Comparison of ENCODE assay signal across 1 cellular context in the genomic region with DNA sequence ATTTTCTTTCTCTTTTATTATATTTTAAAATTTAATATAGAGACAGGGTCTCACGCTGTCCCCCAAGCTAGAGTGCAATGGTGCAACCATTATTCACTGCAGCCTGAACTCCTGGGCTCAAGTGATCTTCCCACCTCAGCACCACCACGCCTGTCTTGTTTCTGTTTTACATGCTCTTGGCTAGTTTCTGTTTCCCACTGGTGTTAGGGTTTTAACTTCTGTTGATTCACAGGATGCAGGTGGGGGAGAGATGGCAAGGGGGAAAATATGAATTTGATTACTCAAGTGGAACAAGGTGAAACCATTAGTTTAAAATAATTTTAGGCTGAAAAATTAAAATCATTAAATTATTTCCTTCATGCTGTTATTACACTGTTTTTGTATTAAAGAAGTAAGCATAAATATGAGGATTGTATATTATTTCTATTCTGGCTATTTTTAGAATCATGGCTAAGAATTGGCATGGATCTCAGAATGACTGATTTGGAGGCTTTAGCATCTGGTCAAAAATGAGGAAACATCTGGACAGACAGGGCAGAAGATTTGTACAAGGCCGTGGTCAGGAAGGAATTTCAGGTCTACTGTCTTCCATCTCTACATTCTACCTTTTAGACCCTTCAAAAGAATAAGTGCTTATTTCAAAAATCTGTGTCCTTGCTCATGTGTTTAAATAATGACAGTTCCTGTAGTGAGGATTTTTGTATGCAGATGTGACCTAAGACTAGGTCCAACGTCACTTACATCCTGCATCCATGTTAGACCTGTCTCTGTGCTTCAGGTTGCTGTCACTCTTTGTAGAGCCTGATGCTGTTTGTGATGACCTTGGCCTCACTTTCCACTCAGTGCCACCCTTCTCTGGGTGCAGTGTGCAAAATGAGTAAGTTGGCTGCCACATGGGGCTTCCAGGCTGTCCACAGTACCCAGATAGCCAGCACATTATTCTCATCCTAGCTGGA.
TF ChIP-seq lines count a peak whose summit lies in the region.

No MANE protein-coding gene starts in this region.

TF ChIP-seq in HepG2, 621 proteins besides CTCF, POLR2A, EP300 and RAD21:
- TF ChIP-seq KAT7 (CRISPR knock-in tag; IDR thresholded peaks at IDR 0.05; ENCODE audit: borderline replicate concordance) (no peak), PRMT3 (CRISPR knock-in tag; IDR thresholded peaks at IDR 0.05; ENCODE audit: borderline replicate concordance, low read depth) (no peak), ZNF879 (CRISPR knock-in tag; IDR thresholded peaks at IDR 0.05) (no peak), ZNF512B (CRISPR knock-in tag; IDR thresholded peaks at IDR 0.05; ENCODE audit: borderline replicate concordance) (no peak), MYPOP (CRISPR knock-in tag; IDR thresholded peaks at IDR 0.05) (no peak), RARG (CRISPR knock-in tag; IDR thresholded peaks at IDR 0.05; ENCODE audit: low read depth) (no peak), ZFP62 (CRISPR knock-in tag; IDR thresholded peaks at IDR 0.05) (no peak), NFE2L1 (CRISPR knock-in tag; IDR thresholded peaks at IDR 0.05; ENCODE audit: borderline replicate concordance) (no peak), NBN (conservative IDR thresholded peaks at IDR 0.05) (no peak), TARDBP (CRISPR knock-in tag; IDR thresholded peaks at IDR 0.05) (no peak), ZNF709 (CRISPR knock-in tag; IDR thresholded peaks at IDR 0.05) (no peak), ZNF570 (CRISPR knock-in tag; IDR thresholded peaks at IDR 0.05; ENCODE audit: borderline replicate concordance) (no peak), BORCS8-MEF2B (CRISPR knock-in tag; IDR thresholded peaks at IDR 0.05) (no peak), ZBTB8A (CRISPR knock-in tag; IDR thresholded peaks at IDR 0.05; ENCODE audit: borderline replicate concordance, low read depth) (no peak), ZUFSP (CRISPR knock-in tag; IDR thresholded peaks at IDR 0.05; ENCODE audit: borderline replicate concordance) (no peak)
